1 cellular context compared by ENCODE assay signal in the genomic region with DNA sequence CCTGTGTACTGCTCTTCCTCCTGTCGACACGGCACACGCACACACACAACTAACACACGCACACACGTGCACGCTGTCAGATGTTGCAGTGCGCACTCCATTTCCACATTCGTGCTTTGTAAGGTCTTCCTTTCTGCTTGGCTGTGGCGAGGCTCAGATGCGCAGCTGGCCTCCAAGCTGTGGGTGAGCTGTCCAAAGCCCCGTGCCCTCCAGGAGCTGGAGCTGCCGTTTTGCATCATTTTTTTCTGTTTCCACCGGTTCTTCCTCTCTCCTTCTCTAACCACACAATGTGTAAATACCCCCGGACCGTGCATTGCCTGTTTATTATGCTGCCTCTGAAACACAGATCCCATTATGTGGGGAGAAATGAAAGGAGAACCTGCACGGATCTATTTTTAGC.
TF ChIP-seq lines count a peak whose summit lies in the region.

No MANE protein-coding gene starts in this region.

TF ChIP-seq in GM23338, 12 proteins besides CTCF, POLR2A, EP300 and RAD21:
- TF ChIP-seq, protein P1, sequence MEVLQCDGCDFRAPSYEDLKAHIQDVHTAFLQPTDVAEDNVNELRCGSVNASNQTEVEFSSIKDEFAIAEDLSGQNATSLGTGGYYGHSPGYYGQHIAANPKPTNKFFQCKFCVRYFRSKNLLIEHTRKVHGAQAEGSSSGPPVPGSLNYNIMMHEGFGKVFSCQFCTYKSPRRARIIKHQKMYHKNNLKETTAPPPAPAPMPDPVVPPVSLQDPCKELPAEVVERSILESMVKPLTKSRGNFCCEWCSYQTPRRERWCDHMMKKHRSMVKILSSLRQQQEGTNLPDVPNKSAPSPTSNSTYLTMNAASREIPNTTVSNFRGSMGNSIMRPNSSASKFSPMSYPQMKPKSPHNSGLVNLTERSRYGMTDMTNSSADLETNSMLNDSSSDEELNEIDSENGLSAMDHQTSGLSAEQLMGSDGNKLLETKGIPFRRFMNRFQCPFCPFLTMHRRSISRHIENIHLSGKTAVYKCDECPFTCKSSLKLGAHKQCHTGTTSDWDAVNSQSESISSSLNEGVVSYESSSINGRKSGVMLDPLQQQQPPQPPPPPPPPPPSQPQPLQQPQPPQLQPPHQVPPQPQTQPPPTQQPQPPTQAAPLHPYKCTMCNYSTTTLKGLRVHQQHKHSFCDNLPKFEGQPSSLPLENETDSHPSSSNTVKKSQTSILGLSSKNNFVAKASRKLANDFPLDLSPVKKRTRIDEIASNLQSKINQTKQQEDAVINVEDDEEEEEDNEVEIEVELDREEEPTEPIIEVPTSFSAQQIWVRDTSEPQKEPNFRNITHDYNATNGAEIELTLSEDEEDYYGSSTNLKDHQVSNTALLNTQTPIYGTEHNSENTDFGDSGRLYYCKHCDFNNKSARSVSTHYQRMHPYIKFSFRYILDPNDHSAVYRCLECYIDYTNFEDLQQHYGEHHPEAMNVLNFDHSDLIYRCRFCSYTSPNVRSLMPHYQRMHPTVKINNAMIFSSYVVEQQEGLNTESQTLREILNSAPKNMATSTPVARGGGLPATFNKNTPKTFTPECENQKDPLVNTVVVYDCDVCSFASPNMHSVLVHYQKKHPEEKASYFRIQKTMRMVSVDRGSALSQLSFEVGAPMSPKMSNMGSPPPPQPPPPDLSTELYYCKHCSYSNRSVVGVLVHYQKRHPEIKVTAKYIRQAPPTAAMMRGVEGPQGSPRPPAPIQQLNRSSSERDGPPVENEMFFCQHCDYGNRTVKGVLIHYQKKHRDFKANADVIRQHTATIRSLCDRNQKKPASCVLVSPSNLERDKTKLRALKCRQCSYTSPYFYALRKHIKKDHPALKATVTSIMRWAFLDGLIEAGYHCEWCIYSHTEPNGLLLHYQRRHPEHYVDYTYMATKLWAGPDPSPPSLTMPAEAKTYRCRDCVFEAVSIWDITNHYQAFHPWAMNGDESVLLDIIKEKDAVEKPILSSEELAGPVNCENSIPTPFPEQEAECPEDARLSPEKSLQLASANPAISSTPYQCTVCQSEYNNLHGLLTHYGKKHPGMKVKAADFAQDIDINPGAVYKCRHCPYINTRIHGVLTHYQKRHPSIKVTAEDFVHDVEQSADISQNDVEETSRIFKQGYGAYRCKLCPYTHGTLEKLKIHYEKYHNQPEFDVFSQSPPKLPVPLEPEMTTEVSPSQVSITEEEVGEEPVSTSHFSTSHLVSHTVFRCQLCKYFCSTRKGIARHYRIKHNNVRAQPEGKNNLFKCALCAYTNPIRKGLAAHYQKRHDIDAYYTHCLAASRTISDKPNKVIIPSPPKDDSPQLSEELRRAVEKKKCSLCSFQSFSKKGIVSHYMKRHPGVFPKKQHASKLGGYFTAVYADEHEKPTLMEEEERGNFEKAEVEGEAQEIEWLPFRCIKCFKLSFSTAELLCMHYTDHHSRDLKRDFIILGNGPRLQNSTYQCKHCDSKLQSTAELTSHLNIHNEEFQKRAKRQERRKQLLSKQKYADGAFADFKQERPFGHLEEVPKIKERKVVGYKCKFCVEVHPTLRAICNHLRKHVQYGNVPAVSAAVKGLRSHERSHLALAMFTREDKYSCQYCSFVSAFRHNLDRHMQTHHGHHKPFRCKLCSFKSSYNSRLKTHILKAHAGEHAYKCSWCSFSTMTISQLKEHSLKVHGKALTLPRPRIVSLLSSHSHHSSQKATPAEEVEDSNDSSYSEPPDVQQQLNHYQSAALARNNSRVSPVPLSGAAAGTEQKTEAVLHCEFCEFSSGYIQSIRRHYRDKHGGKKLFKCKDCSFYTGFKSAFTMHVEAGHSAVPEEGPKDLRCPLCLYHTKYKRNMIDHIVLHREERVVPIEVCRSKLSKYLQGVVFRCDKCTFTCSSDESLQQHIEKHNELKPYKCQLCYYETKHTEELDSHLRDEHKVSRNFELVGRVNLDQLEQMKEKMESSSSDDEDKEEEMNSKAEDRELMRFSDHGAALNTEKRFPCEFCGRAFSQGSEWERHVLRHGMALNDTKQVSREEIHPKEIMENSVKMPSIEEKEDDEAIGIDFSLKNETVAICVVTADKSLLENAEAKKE (CRISPR knock-in tag; IDR thresholded peaks at IDR 0.05), result no peak
- TF ChIP-seq EZH2 (IDR thresholded peaks at IDR 0.05; ENCODE audit: low read depth, unreplicated experiment), result no peak
- no peak for TF ChIP-seq ETS1 (IDR thresholded peaks at IDR 0.05)
- no peak for TF ChIP-seq ZNF114 (CRISPR knock-in tag; IDR thresholded peaks at IDR 0.05)
- TF ChIP-seq STAT1 (IDR thresholded peaks at IDR 0.05; ENCODE audit: unreplicated experiment), result no peak
- no peak for TF ChIP-seq NANOG (IDR thresholded peaks at IDR 0.05; ENCODE audit: borderline replicate concordance)
